In genomic region chr6:89711801-89712200, GRCh38 we compare ENCODE assay signal across 23 cellular contexts.
"Had no signal": no experiment of that assay in that cellular context is flagged by ENCODE, and none has a peak within 500 bp of the region (broad histone marks: within the 10 kb centered on the region; RNA-seq: fewer than 3 reads in every experiment).

No MANE protein-coding gene starts in this region.

- H3K9ac ChIP-seq: SK-N-SH had no signal

- H3K4me3 ChIP-seq: ascending aorta had no signal

- H3K27me3 ChIP-seq: ascending aorta had no signal

- H3K9me3 ChIP-seq: ascending aorta, SK-N-SH had no signal

- DNase-seq: activated CD4-positive, alpha-beta memory T cell treated with anti-CD3 and anti-CD28 coated beads for 36 hours; activated CD4-positive, alpha-beta T cell treated with anti-CD3 and anti-CD28 coated beads for 48 hours; activated CD4-positive, CD25-positive, alpha-beta regulatory T cell treated with anti-CD3 and anti-CD28 coated beads, Interleukin-2, amount 50 U/mL, for 72 hours; activated CD8-positive, alpha-beta memory T cell treated with anti-CD3 and anti-CD28 coated beads for 24 hours; activated effector memory CD4-positive, alpha-beta T cell treated with anti-CD3 and anti-CD28 coated beads, Interleukin-2, amount 50 U/mL, for 16 hours; activated naive CD4-positive, alpha-beta T cell treated with Interleukin-2 at 50 U/mL for 16 hours; activated naive CD8-positive, alpha-beta T cell treated with anti-CD3 and anti-CD28 coated beads, Interleukin-2, amount 50 U/mL, for 24 hours; activated T-cell treated with anti-CD3 and anti-CD28 coated beads, Interleukin-2, amount 50 U/mL, for 4 hours; amniotic stem cell; KG1; NCI-H1092; NCI-H1694 treated with DMSO at 0.1 percent for 48 hours; NCI-H2029 treated with DMSO at 0.1 percent for 48 hours; NCI-H446; NK-92 treated with Interleukin-12 subunit alpha and Interleukin-12 subunit beta, amount 100 ng/mL, for 24 hours; OCI-M1; RPMI8226; SK-N-SH; T-helper 1 cell had no signal

- H3K27ac ChIP-seq: ascending aorta had no signal

- H3K4me2 ChIP-seq: SK-N-SH had no signal

- H3K4me1 ChIP-seq: ascending aorta had no signal

- ATAC-seq: activated naive CD4-positive, alpha-beta T cell treated with anti-CD3 and anti-CD28 coated beads, Interleukin-2, amount 50 U/mL, for 72 hours; activated naive CD8-positive, alpha-beta T cell treated with anti-CD3 and anti-CD28 coated beads, Interleukin-2, amount 50 U/mL, for 24 hours; activated T-cell treated with anti-CD3 and anti-CD28 coated beads, Interleukin-2, amount 50 U/mL, for 4 hours; Panc1; Right ventricle myocardium inferior had no signal
